Comparison of ENCODE assay signal across 10 cellular contexts in the genomic region with DNA sequence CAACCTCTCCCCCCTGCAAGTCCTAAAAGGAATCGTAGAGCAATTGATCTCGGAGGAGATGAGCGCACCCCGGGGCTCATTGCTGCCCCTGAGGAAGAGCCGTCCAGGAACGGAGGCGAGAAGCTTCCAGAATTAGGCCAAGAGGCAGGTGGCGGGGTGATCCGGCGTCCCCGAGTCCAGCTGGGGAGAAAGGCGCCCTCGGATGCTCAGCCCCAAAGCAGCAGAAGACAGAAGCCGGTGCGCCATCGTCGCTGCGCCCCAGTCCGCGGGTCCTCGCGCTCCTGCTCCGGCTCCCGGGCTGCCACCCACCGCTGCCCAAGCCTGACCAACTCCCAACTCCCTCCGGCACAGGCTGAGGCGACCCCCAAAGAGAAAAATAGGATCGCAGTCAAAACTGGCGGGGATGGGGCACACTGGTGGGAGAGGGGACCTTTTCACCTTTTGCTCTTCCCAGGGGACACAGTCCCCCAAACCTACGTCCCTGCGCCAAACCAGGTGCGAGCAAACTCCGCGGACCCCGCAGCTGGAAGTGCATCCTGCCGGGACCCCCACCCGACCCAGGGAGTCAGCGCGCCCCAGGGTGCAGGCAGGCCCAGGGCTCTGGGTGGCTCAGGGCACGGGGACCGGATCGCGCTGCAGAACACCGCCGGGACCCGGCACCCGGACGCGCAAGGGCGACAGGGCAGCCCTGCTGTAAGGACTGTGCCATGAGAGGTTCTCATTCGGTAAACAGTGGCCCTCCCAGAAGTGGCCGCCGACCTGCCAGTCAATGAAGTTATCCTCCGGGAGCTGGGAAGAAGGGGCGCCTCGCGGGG. TPM values are rescaled to one million over a fixed set of nuclear protein-coding genes. Genes with fewer than 3 reads are reported as not detected.
A peak's percentile ranks its signal among the peaks of the same experiment; 100 is the strongest.
DNase-seq lines count a peak whose midpoint lies in the region; ATAC-seq and TF ChIP-seq lines count a peak whose summit lies in the region.
"Had no signal": no experiment of that assay in that cellular context is flagged by ENCODE, and none has a peak within 500 bp of the region (broad histone marks: within the 10 kb centered on the region; RNA-seq: fewer than 3 reads in every experiment).

No MANE protein-coding gene starts in this region.

- H3K27ac ChIP-seq in ACC112 (ENCODE audit: low read depth, low read length) (no peak overlapping the region), ovary (no peak overlapping the region)
- H3K27ac ChIP-seq: thyroid gland had no signal

- intact Hi-C loops in ovary (cut with DNase I) = loop anchor here in 1 of 4 donors (5.0 to 10.0 kb wide), 3 partner anchors 702 to 1226 kb away; no protein-coding TSS in a partner anchor

- no peaks in the 10 kb centered on the region for H3K4me1 ChIP-seq in ACC112 (ENCODE audit: control insufficient read depth, insufficient read depth, low read length, unreplicated experiment)
- H3K4me1 ChIP-seq in ovary (ENCODE audit: insufficient read depth) = peaks cover 6% of the 10 kb centered on the region

- H3K9me3 ChIP-seq in ovary = no peaks in the 10 kb centered on the region
- H3K9me3 ChIP-seq: thyroid gland had no signal

- TF ChIP-seq CTCF in fibroblast of the aortic adventitia (IDR thresholded peaks at IDR 0.05; ENCODE audit: insufficient read depth, low read length) = no peak
- no peak for TF ChIP-seq CTCF in ovary (IDR thresholded peaks at IDR 0.05)

- ATAC-seq in GM19395 (IDR thresholded peaks at IDR 0.05; ENCODE audit: unreplicated experiment) (no peak), HG02610 (IDR thresholded peaks at IDR 0.05; ENCODE audit: unreplicated experiment) (no peak)

- H3K4me3 ChIP-seq in ACC112 (ENCODE audit: low read depth, low read length) (peak overlapping the region; percentile 71), fibroblast of the aortic adventitia (ENCODE audit: low read depth, low read length) (peak overlapping the region; percentile 68), ovary (peak overlapping the region; percentile 43)

- H2AFZ ChIP-seq in ACC112 (ENCODE audit: low read length, unreplicated experiment) = no peak overlapping the region

- no peak for TF ChIP-seq POLR2A in ovary (IDR thresholded peaks at IDR 0.05)

- DNase-seq in NCI-H510A (lab: John Stamatoyannopoulos, UW) (peak; percentile 32), fibroblast of the aortic adventitia (ENCODE audit: low read depth) (no peak), ovary (peak in 1 of 5 donors; percentile 35), NCI-H2107 (lab: John Stamatoyannopoulos, UW) (no peak), NOMO-1 treated with dmso at 0.1 percent for 144 hours (lab: John Stamatoyannopoulos, UW; ENCODE audit: unreplicated experiment) (no peak)
- DNase-seq: CD4-positive, CD25-positive, alpha-beta regulatory T cell had no signal

- 21 to 46% (median 21%) methylated on average over 57 of the region's 57 CpGs for WGBS in ovary, 3 donors

- H3K79me2 ChIP-seq in ACC112 (ENCODE audit: control insufficient read depth, insufficient read depth, low read length, unreplicated experiment) = no peaks in the 10 kb centered on the region

- TF ChIP-seq EP300 in ovary (IDR thresholded peaks at IDR 0.05) = no peak

- H3K36me3 ChIP-seq in ACC112 (ENCODE audit: insufficient read depth, low read length) (no peaks in the 10 kb centered on the region), ovary (no peaks in the 10 kb centered on the region)
- H3K36me3 ChIP-seq: thyroid gland had no signal

- H3K27me3 ChIP-seq in ACC112 (ENCODE audit: insufficient read depth, low read length) (peaks cover 32% of the 10 kb centered on the region), ovary (no peaks in the 10 kb centered on the region)

RNA-seq across cellular contexts. Expression of gene MEIS1, which starts 8.5 kb away (rescaled TPM):
- total RNA-seq in fibroblast of the aortic adventitia (ENCODE audit: low replicate concordance) (65.0 and 78.2 TPM in 2 replicates), ovary (100 to 1,000 TPM in 2 of 7 donors, 10 to 100 TPM in 5; 33.9 to 163 (median 92.3) TPM)
- 10 to 100 TPM; 19.4 to 50.2 TPM for polyA plus RNA-seq in ovary
- polyA plus RNA-seq: CD4-positive, CD25-positive, alpha-beta regulatory T cell had no signal
